1 cellular context compared by ENCODE assay signal in genomic region chr1:183914283-183914682, GRCh38.
TF ChIP-seq lines count a peak whose summit lies in the region.

No MANE protein-coding gene starts in this region.

TF ChIP-seq in HepG2, 621 proteins besides CTCF, POLR2A, EP300 and RAD21 (continued from another document):
- TF ChIP-seq MNT (IDR thresholded peaks at IDR 0.05): no peak
- no peak for TF ChIP-seq JUN (CRISPR knock-in tag; IDR thresholded peaks at IDR 0.05)
- TF ChIP-seq ZNF83 (CRISPR knock-in tag; IDR thresholded peaks at IDR 0.05; ENCODE audit: borderline replicate concordance): no peak
- no peak for TF ChIP-seq TCF12 (IDR thresholded peaks at IDR 0.05)
- TF ChIP-seq TCF12 (CRISPR knock-in tag; IDR thresholded peaks at IDR 0.05): no peak
- no peak for TF ChIP-seq HNF1A (IDR thresholded peaks at IDR 0.05; ENCODE audit: low read depth)
- no peak for TF ChIP-seq HNF1A (CRISPR knock-in tag; IDR thresholded peaks at IDR 0.05; ENCODE audit: borderline replicate concordance)
- no peak for TF ChIP-seq TBP (CRISPR knock-in tag; IDR thresholded peaks at IDR 0.05)
- no peak for TF ChIP-seq WIZ (CRISPR knock-in tag; IDR thresholded peaks at IDR 0.05)
- TF ChIP-seq TAF15 (IDR thresholded peaks at IDR 0.05; ENCODE audit: low read depth, low read length, poor library complexity, severe bottlenecking): no peak
- TF ChIP-seq ZNF552 (CRISPR knock-in tag; IDR thresholded peaks at IDR 0.05; ENCODE audit: borderline replicate concordance): no peak
- TF ChIP-seq ZBTB3 (CRISPR knock-in tag; IDR thresholded peaks at IDR 0.05; ENCODE audit: borderline replicate concordance, low read depth): no peak
- TF ChIP-seq ZNF784 (CRISPR knock-in tag; IDR thresholded peaks at IDR 0.05; ENCODE audit: borderline replicate concordance): no peak
- no peak for TF ChIP-seq ZNF577 (CRISPR knock-in tag; IDR thresholded peaks at IDR 0.05; ENCODE audit: borderline replicate concordance, low read depth)
- no peak for TF ChIP-seq AHDC1 (CRISPR knock-in tag; IDR thresholded peaks at IDR 0.05; ENCODE audit: borderline replicate concordance)
- TF ChIP-seq ZNF772 (CRISPR knock-in tag; IDR thresholded peaks at IDR 0.05): no peak
- TF ChIP-seq ZFAT (CRISPR knock-in tag; conservative IDR thresholded peaks at IDR 0.05): no peak
- TF ChIP-seq ZNF557 (CRISPR knock-in tag; IDR thresholded peaks at IDR 0.05): no peak
- no peak for TF ChIP-seq ZNF143 (CRISPR knock-in tag; IDR thresholded peaks at IDR 0.05)
- TF ChIP-seq ZNF678 (CRISPR knock-in tag; IDR thresholded peaks at IDR 0.05): no peak
TF ChIP-seq in HepG2: peak in this region for 0.
